In the genomic region with DNA sequence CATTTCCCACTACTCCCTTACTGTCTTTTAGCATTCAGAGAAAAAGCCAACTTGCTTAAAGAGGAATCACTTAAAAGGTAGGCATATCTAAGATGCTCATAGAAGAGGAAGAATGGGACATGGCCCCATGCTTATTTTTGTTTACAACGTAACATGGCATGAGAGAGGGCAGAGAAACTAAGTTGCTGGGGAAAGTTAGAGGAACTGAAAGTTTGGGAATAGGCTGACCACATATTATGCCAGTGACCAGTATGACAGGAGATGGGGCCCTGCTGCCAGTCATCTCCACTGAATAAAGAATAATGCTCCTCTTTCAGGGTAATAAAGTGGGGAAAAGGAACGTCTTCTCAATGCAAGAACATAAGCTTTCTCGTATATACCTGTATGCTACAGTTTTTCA, we compare ENCODE assay signal across 10 cellular contexts. TPM values are rescaled to one million over a fixed set of nuclear protein-coding genes. Genes with fewer than 3 reads are reported as not detected.
DNase-seq lines count a peak whose midpoint lies in the region; ATAC-seq, FAIRE-seq and TF ChIP-seq lines count a peak whose summit lies in the region.
"Had no signal": no experiment of that assay in that cellular context is flagged by ENCODE, and none has a peak within 500 bp of the region (broad histone marks: within the 10 kb centered on the region; RNA-seq: fewer than 3 reads in every experiment).

No MANE protein-coding gene starts in this region.

- H3K9me3 ChIP-seq in A549 (no peaks in the 10 kb centered on the region), H9 (ENCODE audit: control insufficient read depth, low read depth, low read length) (no peaks in the 10 kb centered on the region)

- H3K4ac ChIP-seq in H9 (ENCODE audit: low read depth, low read length): no peak overlapping the region

- no peaks in the 10 kb centered on the region for H3K36me3 ChIP-seq in H7 (replicated peaks; ENCODE audit: control insufficient read depth, insufficient read depth, low read length)

- H2BK15ac ChIP-seq in H9 (ENCODE audit: low read depth, low read length): no peak overlapping the region

- H3K4me2 ChIP-seq in A549 (peak overlapping the region; percentile 98), H9 (ENCODE audit: insufficient read depth, insufficient read length, low read length) (peak overlapping the region; percentile 2)

- H2AK5ac ChIP-seq in H9 (ENCODE audit: insufficient read length, low read length): no peak overlapping the region

- CTCF ChIA-PET in A549 (lab: Yijun Ruan, JAX): interaction anchor here (1.2 to 5.5 kb wide), 6 partner anchors 8 to 324 kb away, joined by 3 to 37 read pairs (median 4); partner anchors contain the start of genes AK3 and CDC37L1

- H3K27me3 Mint-ChIP-seq in H9 (ENCODE audit: low read depth): peaks cover 5% of the 10 kb centered on the region; the same call in 1 of the 2 replicates
- H3K27me3 Mint-ChIP-seq in activated naive CD8-positive, alpha-beta T cell treated with anti-CD3 and anti-CD28 coated beads, Interleukin-2, amount 10 ng/mL, durations not matched to agents 7 days and 5 days: peaks cover 3% of the 10 kb centered on the region

- TF ChIP-seq RAD21 in A549 (conservative IDR thresholded peaks at IDR 0.05 in 1 of 2, IDR thresholded peaks at IDR 0.05 in 1 of 2): no peak

- H4K91ac ChIP-seq in H9 (ENCODE audit: insufficient read length, low read depth, low read length): no peak overlapping the region

- H3K79me2 ChIP-seq in H9 (ENCODE audit: insufficient read depth, low read length): no peaks in the 10 kb centered on the region; the same call in 1 of the 2 replicates

- H2BK12ac ChIP-seq in H9 (ENCODE audit: insufficient read length, low read depth, low read length): no peak overlapping the region

- peaks cover 0 to 5% (median 0%) of the 10 kb centered on the region in 3 experiments; a peak in 2 of 7 replicates for H3K36me3 Mint-ChIP-seq in H9 (ENCODE audit: insufficient read depth in 1 of 3, low read depth in 3 of 3)
- H3K36me3 Mint-ChIP-seq in activated naive CD8-positive, alpha-beta T cell treated with anti-CD3 and anti-CD28 coated beads, Interleukin-2, amount 10 ng/mL, durations not matched to agents 7 days and 5 days: peaks cover 2% of the 10 kb centered on the region

- H4K20me1 ChIP-seq in H9 (ENCODE audit: control insufficient read depth, insufficient read depth, insufficient read length): peaks cover 3% of the 10 kb centered on the region

- H2BK120ac ChIP-seq in H9 (ENCODE audit: low read depth, low read length, poor library complexity, severe bottlenecking): no peak overlapping the region

- ATAC-seq in A549: no peak
- no peak for ATAC-seq in activated naive CD8-positive, alpha-beta T cell treated with anti-CD3 and anti-CD28 coated beads, Interleukin-2, amount 10 ng/mL, durations not matched to agents 7 days and 5 days (ENCODE audit: low read depth)
- no peak for ATAC-seq in GM19463 (IDR thresholded peaks at IDR 0.05; ENCODE audit: unreplicated experiment)

- H3K4me3 Mint-ChIP-seq in H9: peak overlapping the region; percentile 14 to 49; a peak in 4 of 5 replicates
- peak overlapping the region; percentile 23 for H3K4me3 Mint-ChIP-seq in activated naive CD8-positive, alpha-beta T cell treated with anti-CD3 and anti-CD28 coated beads, Interleukin-2, amount 10 ng/mL, durations not matched to agents 7 days and 5 days

- POLR2A ChIA-PET in A549 (lab: Yijun Ruan, JAX): interaction anchor here (2.9 to 3.8 kb wide), 2 partner anchors 14 to 16 kb away, joined by 31 to 37 read pairs; partner anchors contain the start of gene CDC37L1
- POLR2A ChIA-PET in activated naive CD8-positive, alpha-beta T cell treated with anti-CD3 and anti-CD28 coated beads, Interleukin-2, amount 10 ng/mL, durations not matched to agents 7 days and 5 days (lab: Charles Lee): interaction anchor here (1.1 to 1.2 kb wide), 2 partner anchors 15 to 76 kb away, joined by 3 to 4 read pairs; partner anchors contain the start of gene CDC37L1

- no peak overlapping the region for H3K56ac ChIP-seq in H9 (ENCODE audit: insufficient read length, low read depth, low read length)

- H3K23ac ChIP-seq in H9 (ENCODE audit: insufficient read length, low read depth, low read length): no peak overlapping the region

- H3K27me3 ChIP-seq in H9 (ENCODE audit: insufficient read depth, low read length): no peaks in the 10 kb centered on the region
- peaks cover 5% of the 10 kb centered on the region for H3K27me3 ChIP-seq in H7 (ENCODE audit: control insufficient read depth, insufficient read depth, low read length)

- TF ChIP-seq CTCF in A549 (IDR thresholded peaks at IDR 0.05): no peak
- no peak for TF ChIP-seq CTCF in H9 (conservative IDR thresholded peaks at IDR 0.05)

- no peak for FAIRE-seq in A549 (lab: Jason Lieb, UNC)
- FAIRE-seq: RCC 7860 had no signal

- no peaks in the 10 kb centered on the region for H3K79me1 ChIP-seq in H9 (ENCODE audit: insufficient read depth, low read depth, low read length, poor library complexity, severe bottlenecking)

- peaks cover 53 to 54% of the 10 kb centered on the region in 2 experiments for H3K4me1 Mint-ChIP-seq in H9
- H3K4me1 Mint-ChIP-seq in activated naive CD8-positive, alpha-beta T cell treated with anti-CD3 and anti-CD28 coated beads, Interleukin-2, amount 10 ng/mL, durations not matched to agents 7 days and 5 days: peaks cover 46% of the 10 kb centered on the region

- no peak overlapping the region for H3K18ac ChIP-seq in H9 (ENCODE audit: insufficient read length, low read depth, low read length)

- TF ChIP-seq POLR2A in A549 (IDR thresholded peaks at IDR 0.05; ENCODE audit: low read length): no peak

- H3K23me2 ChIP-seq in H9 (ENCODE audit: insufficient read length, low read depth, low read length, poor library complexity, severe bottlenecking): peaks cover 4% of the 10 kb centered on the region

- H4K5ac ChIP-seq in H9 (ENCODE audit: insufficient read length, low read depth, low read length): no peak overlapping the region

- peaks cover 2% of the 10 kb centered on the region in 2 experiments; a peak in 2 of 5 replicates for H3K9me3 Mint-ChIP-seq in H9
- no peaks in the 10 kb centered on the region for H3K9me3 Mint-ChIP-seq in activated naive CD8-positive, alpha-beta T cell treated with anti-CD3 and anti-CD28 coated beads, Interleukin-2, amount 10 ng/mL, durations not matched to agents 7 days and 5 days

- no peak overlapping the region for H3T11ph ChIP-seq in H9 (ENCODE audit: low read length)

- DNase-seq in A549 (ENCODE audit: low read depth in 1 of 2, low spot score in 1 of 2): no peak
- no peak for DNase-seq in H9
- no peak for DNase-seq in activated naive CD8-positive, alpha-beta T cell treated with anti-CD3 and anti-CD28 coated beads, Interleukin-2, amount 10 ng/mL, durations not matched to agents 7 days and 5 days
- DNase-seq in medulla oblongata (ENCODE audit: extremely low spot score): peak; percentile 57
- DNase-seq in HK-2 (ENCODE audit: unreplicated experiment): no peak
- DNase-seq in GDM1 (lab: John Stamatoyannopoulos, UW): no peak
- no peak for DNase-seq in H7

- no peak for TF ChIP-seq EP300 in A549 (IDR thresholded peaks at IDR 0.05)

- no peak overlapping the region for H3K9ac ChIP-seq in H9 (ENCODE audit: extremely low read depth, insufficient read length, low read length)

- 71% methylated on average over 3 of the region's 3 CpGs for WGBS in A549 (ENCODE audit: missing lambda C conversion rate)
- no CpG with 5 or more reads among the region's 3 CpGs for WGBS in H9 (ENCODE audit: extremely low coverage, insufficient read length, low lambda C conversion rate)

- peak overlapping the region in 1 of 2 experiments; percentile 9; a peak in 1 of 6 replicates for H3K27ac ChIP-seq in A549
- no peak overlapping the region for H3K27ac ChIP-seq in H9 (ENCODE audit: insufficient read length, low read depth, low read length)

- peaks cover 36% of the 10 kb centered on the region for H3K4me1 ChIP-seq in A549
- H3K4me1 ChIP-seq in H9 (ENCODE audit: insufficient read depth, low read length): peaks cover 11% of the 10 kb centered on the region

- no peak overlapping the region for H2BK20ac ChIP-seq in H9 (ENCODE audit: low read depth, low read length, poor library complexity, severe bottlenecking)

- H3K14ac ChIP-seq in H9 (ENCODE audit: insufficient read depth, low read length): no peak overlapping the region

- H4K8ac ChIP-seq in H9 (replicated peaks; ENCODE audit: insufficient read length, low read depth, low read length): no peak overlapping the region

- no peak overlapping the region for H3K27ac Mint-ChIP-seq in H9
- H3K27ac Mint-ChIP-seq in activated naive CD8-positive, alpha-beta T cell treated with anti-CD3 and anti-CD28 coated beads, Interleukin-2, amount 10 ng/mL, durations not matched to agents 7 days and 5 days: no peak overlapping the region

- no peak overlapping the region for H2BK5ac ChIP-seq in H9 (ENCODE audit: insufficient read length, low read length)

- H2AFZ ChIP-seq in H9 (ENCODE audit: low read length): no peak overlapping the region

- 0 out of 3 replicates have a peak overlapping the region, but pooled peaks have one; percentile 84 for H3K4me3 ChIP-seq in A549
- H3K4me3 ChIP-seq in H7 (ENCODE audit: insufficient read depth, low read depth, low read length): no peak overlapping the region

RNA-seq across cellular contexts. Expression of gene PLPP6, which starts 1.9 kb away (rescaled TPM):
- polyA plus RNA-seq in A549 (2011; rRNA removed) (13.2 and 13.5 TPM in 2 replicates), A549 (2017; fragmentation: RNase III; extraction: RNeasy Plus Mini Kit Qiagen cat#74134 plus additional on column Dnase treatment) (8.8 to 11.2 TPM (median 11.2 TPM) in 3 replicates)
- polyA plus RNA-seq in A549 (2012; cell fraction: cytosol; rRNA removed): 6.0 and 7.8 TPM in 2 replicates
- 7.2 and 7.9 TPM in 2 replicates for polyA plus RNA-seq in A549 (2012; cell fraction: nucleus; rRNA removed)
- 11.2 and 12.0 TPM in 2 replicates for polyA minus RNA-seq in A549 (2011; rRNA and poly(A)+ RNA removed)
- 7.1 and 7.6 TPM in 2 replicates for total RNA-seq in H9 (2021)
- total RNA-seq in activated naive CD8-positive, alpha-beta T cell treated with anti-CD3 and anti-CD28 coated beads, Interleukin-2, amount 10 ng/mL, durations not matched to agents 7 days and 5 days: 10 to 100 TPM; 11.8 to 12.4 TPM
- total RNA-seq in H7 (2014; rRNA removed; shearing (Covaris generic)): 5.8 and 6.8 TPM in 2 replicates

RNA-seq across cellular contexts. Expression of gene SPATA6L, which starts 2.3 kb away (rescaled TPM):
- 5.9 and 6.6 TPM in 2 replicates for polyA plus RNA-seq in A549 (2011; rRNA removed)
- polyA plus RNA-seq in A549 (2012; cell fraction: cytosol; rRNA removed): 1.8 and 2.6 TPM in 2 replicates
- polyA plus RNA-seq in A549 (2012; cell fraction: nucleus; rRNA removed): 1.9 and 2.1 TPM in 2 replicates
- 0.99 to 1.6 TPM (median 1.2 TPM) in 3 replicates for polyA plus RNA-seq in A549 (2017; fragmentation: RNase III; extraction: RNeasy Plus Mini Kit Qiagen cat#74134 plus additional on column Dnase treatment)
- polyA minus RNA-seq in A549 (2011; rRNA and poly(A)+ RNA removed): 10.5 and 12.8 TPM in 2 replicates
- 0.75 and 0.87 TPM in 2 replicates for total RNA-seq in H9 (2021)
- total RNA-seq in activated naive CD8-positive, alpha-beta T cell treated with anti-CD3 and anti-CD28 coated beads, Interleukin-2, amount 10 ng/mL, durations not matched to agents 7 days and 5 days: 1 to 10 TPM in 1 of 2 experiments, under 1 TPM in 1; 0.72 to 1.0 TPM
- total RNA-seq in H7 (2014; rRNA removed; shearing (Covaris generic)): 0.48 TPM in 1 of 2 replicates, not detected in the other
- total RNA-seq: LHCN-M2 had no signal

RNA-seq across cellular contexts. Expression of gene CDC37L1, which starts 15.4 kb away (rescaled TPM):
- 10.4 and 16.2 TPM in 2 replicates for polyA plus RNA-seq in A549 (2011; rRNA removed)
- 4.5 and 5.5 TPM in 2 replicates for polyA plus RNA-seq in A549 (2012; cell fraction: cytosol; rRNA removed)
- 2.2 and 3.2 TPM in 2 replicates for polyA plus RNA-seq in A549 (2012; cell fraction: nucleus; rRNA removed)
- 9.5 to 10.5 TPM (median 9.7 TPM) in 3 replicates for polyA plus RNA-seq in A549 (2017; fragmentation: RNase III; extraction: RNeasy Plus Mini Kit Qiagen cat#74134 plus additional on column Dnase treatment)
- polyA minus RNA-seq in A549 (2011; rRNA and poly(A)+ RNA removed): 3.8 and 5.1 TPM in 2 replicates
- 17.6 and 19.0 TPM in 2 replicates for total RNA-seq in H9 (2021)
- total RNA-seq in activated naive CD8-positive, alpha-beta T cell treated with anti-CD3 and anti-CD28 coated beads, Interleukin-2, amount 10 ng/mL, durations not matched to agents 7 days and 5 days: 10 to 100 TPM; 14.4 to 14.6 TPM
- total RNA-seq in H7 (2014; rRNA removed; shearing (Covaris generic)): 18.8 and 20.4 TPM in 2 replicates
